Comparison of ENCODE assay signal across 32 cellular contexts in genomic region chr2:235418918-235419317, GRCh38.
"Had no signal": no experiment of that assay in that cellular context is flagged by ENCODE, and none has a peak within 500 bp of the region (broad histone marks: within the 10 kb centered on the region; RNA-seq: fewer than 3 reads in every experiment).

No MANE protein-coding gene starts in this region.

- H3K4me1 ChIP-seq: adrenal gland, parathyroid adenoma, psoas muscle, uterus had no signal

- H3K27ac ChIP-seq: neutrophil, parathyroid adenoma, psoas muscle, sigmoid colon, tibial nerve, uterus had no signal

- H3K9me3 ChIP-seq: adrenal gland, body of pancreas, neutrophil, psoas muscle, sigmoid colon, uterus had no signal

- H3K27me3 ChIP-seq: adrenal gland, body of pancreas, neutrophil, sigmoid colon, tibial nerve, uterus had no signal

- H3K9me3 Mint-ChIP-seq: activated CD4-positive, alpha-beta memory T cell treated with anti-CD3 and anti-CD28 coated beads for 36 hours; activated CD4-positive, alpha-beta T cell treated with anti-CD3 and anti-CD28 coated beads, Interleukin-2, amount 10 ng/mL, durations not matched to agents 24 days and 14 days; activated naive CD8-positive, alpha-beta T cell treated with anti-CD3 and anti-CD28 coated beads for 36 hours; activated T-helper 1 cell treated with anti-CD3 and anti-CD28 coated beads, Interleukin-12 subunit alpha, Interleukin-12 subunit beta, Interleukin-2, Interleukin-4 antibody, amounts not matched to agents 30 ng/mL and 10 ng/mL and 1 ng/mL, durations not matched to agents 14 hours and 24 hours and 36 hours; endodermal cell had no signal

- H3K36me3 Mint-ChIP-seq: activated CD4-positive, alpha-beta memory T cell treated with anti-CD3 and anti-CD28 coated beads for 36 hours; activated naive CD8-positive, alpha-beta T cell treated with anti-CD3 and anti-CD28 coated beads for 36 hours; naive B cell had no signal

- H3K27ac Mint-ChIP-seq: activated CD4-positive, alpha-beta memory T cell treated with anti-CD3 and anti-CD28 coated beads for 36 hours; activated CD4-positive, alpha-beta T cell treated with anti-CD3 and anti-CD28 coated beads, Interleukin-2, amount 10 ng/mL, durations not matched to agents 24 days and 14 days; activated naive CD4-positive, alpha-beta T cell treated with anti-CD3 and anti-CD28 coated beads for 36 hours; activated naive CD8-positive, alpha-beta T cell treated with anti-CD3 and anti-CD28 coated beads for 36 hours; activated T-helper 1 cell treated with anti-CD3 and anti-CD28 coated beads, Interleukin-12 subunit alpha, Interleukin-12 subunit beta, Interleukin-2, Interleukin-4 antibody, amounts not matched to agents 30 ng/mL and 10 ng/mL and 1 ng/mL, durations not matched to agents 14 hours and 24 hours and 36 hours; dendritic cell treated with granulocyte-macrophage colony-stimulating factor and Interleukin-4, amounts not matched to agents 40 ng/mL and 50 ng/mL, for 4 days; endodermal cell; nephron progenitor cell; T-helper 17 cell had no signal

- H3K36me3 ChIP-seq: adrenal gland, neutrophil, sigmoid colon, spleen, tibial nerve, uterus had no signal

- ATAC-seq: body of pancreas, esophagus mucosa, left ventricle myocardium superior, psoas muscle, T-helper 17 cell had no signal

- DNase-seq: activated CD4-positive, alpha-beta memory T cell treated with anti-CD3 and anti-CD28 coated beads for 36 hours; activated CD4-positive, alpha-beta T cell treated with anti-CD3 and anti-CD28 coated beads, Interleukin-2, amount 10 ng/mL, durations not matched to agents 24 days and 14 days; activated CD4-positive, CD25-positive, alpha-beta regulatory T cell treated with anti-CD3 and anti-CD28 coated beads, Interleukin-2, amount 50 U/mL, for 72 hours; activated CD8-positive, alpha-beta memory T cell treated with anti-CD3 and anti-CD28 coated beads, Interleukin-2, amount 50 U/mL, for 4 hours; activated effector memory CD4-positive, alpha-beta T cell treated with anti-CD3 and anti-CD28 coated beads, Interleukin-2, amount 50 U/mL, for 16 hours; activated naive CD4-positive, alpha-beta T cell treated with anti-CD3 and anti-CD28 coated beads for 36 hours; activated naive CD8-positive, alpha-beta T cell treated with anti-CD3 and anti-CD28 coated beads for 36 hours; activated T-cell treated with anti-CD3 and anti-CD28 coated beads, Interleukin-2, amount 50 U/mL, for 1 hour; aorta; body of pancreas; caudate nucleus; islet precursor cell; left ventricle myocardium superior; mammary epithelial cell; naive B cell; nephron progenitor cell; psoas muscle; sigmoid colon; spleen; stimulated activated naive CD4-positive, alpha-beta T cell; T-helper 17 cell; T1000; uterus had no signal

- H3K4me3 ChIP-seq: adrenal gland, body of pancreas, psoas muscle, sigmoid colon, spleen, tibial nerve, uterus had no signal

- FAIRE-seq: frontal cortex had no signal

- H3K4me1 Mint-ChIP-seq: activated CD4-positive, alpha-beta T cell treated with anti-CD3 and anti-CD28 coated beads, Interleukin-2, amount 10 ng/mL, durations not matched to agents 24 days and 14 days; activated naive CD8-positive, alpha-beta T cell treated with anti-CD3 and anti-CD28 coated beads for 36 hours; naive B cell; T-helper 17 cell had no signal

- H3K27me3 Mint-ChIP-seq: activated CD4-positive, alpha-beta T cell treated with anti-CD3 and anti-CD28 coated beads, Interleukin-2, amount 10 ng/mL, durations not matched to agents 24 days and 14 days; dendritic cell treated with granulocyte-macrophage colony-stimulating factor and Interleukin-4, amounts not matched to agents 40 ng/mL and 50 ng/mL, for 4 days had no signal

- H3K4me3 Mint-ChIP-seq: activated CD4-positive, alpha-beta memory T cell treated with anti-CD3 and anti-CD28 coated beads for 36 hours; activated CD4-positive, alpha-beta T cell treated with anti-CD3 and anti-CD28 coated beads, Interleukin-2, amount 10 ng/mL, durations not matched to agents 24 days and 14 days; activated naive CD4-positive, alpha-beta T cell treated with anti-CD3 and anti-CD28 coated beads for 36 hours; activated naive CD8-positive, alpha-beta T cell treated with anti-CD3 and anti-CD28 coated beads for 36 hours; activated T-helper 1 cell treated with anti-CD3 and anti-CD28 coated beads, Interleukin-12 subunit alpha, Interleukin-12 subunit beta, Interleukin-2, Interleukin-4 antibody, amounts not matched to agents 30 ng/mL and 10 ng/mL and 1 ng/mL, durations not matched to agents 14 hours and 24 hours and 36 hours; dendritic cell treated with granulocyte-macrophage colony-stimulating factor and Interleukin-4, amounts not matched to agents 40 ng/mL and 50 ng/mL, for 4 days; endodermal cell; naive B cell; nephron progenitor cell; T-helper 17 cell had no signal
